ENCODE assay signal across 10 cellular contexts in genomic region chr1:33060579-33061083, GRCh38. TPM values are rescaled to one million over a fixed set of nuclear protein-coding genes. Genes with fewer than 3 reads are reported as not detected.
DNase-seq lines count a peak whose midpoint lies in the region; ATAC-seq, FAIRE-seq and TF ChIP-seq lines count a peak whose summit lies in the region.
"Had no signal": no experiment of that assay in that cellular context is flagged by ENCODE, and none has a peak within 500 bp of the region (broad histone marks: within the 10 kb centered on the region; RNA-seq: fewer than 3 reads in every experiment).

No MANE protein-coding gene starts in this region.

- H3K36me3 ChIP-seq in astrocyte (ENCODE audit: insufficient read depth, low read length) = no peaks in the 10 kb centered on the region
- H3K36me3 ChIP-seq in skeletal muscle satellite cell (ENCODE audit: insufficient read depth, low read length) = no peaks in the 10 kb centered on the region

- H3K4me3 Mint-ChIP-seq in HFFc6 (no peak overlapping the region), astrocyte (ENCODE audit: unreplicated experiment) (no peak overlapping the region)
- no peak overlapping the region for H3K4me3 Mint-ChIP-seq in activated naive CD4-positive, alpha-beta T cell treated with anti-CD3 and anti-CD28 coated beads, Interleukin-2, amount 10 ng/mL, durations not matched to agents 7 days and 5 days

- H3K4me2 ChIP-seq in astrocyte (ENCODE audit: low read length) (peak overlapping the region; percentile 54), skeletal muscle satellite cell (ENCODE audit: low read length) (no peak overlapping the region)

- FAIRE-seq in astrocyte (lab: Jason Lieb, UNC) = peak; percentile 55

- peaks cover 7% of the 10 kb centered on the region for H3K9me3 ChIP-seq in astrocyte (ENCODE audit: insufficient read depth, low read depth, low read length)
- peaks cover 19% of the 10 kb centered on the region for H3K9me3 ChIP-seq in skeletal muscle satellite cell (replicated peaks; ENCODE audit: low read length)

- H3K9ac ChIP-seq in astrocyte (ENCODE audit: low read length) = no peak overlapping the region
- H3K9ac ChIP-seq in skeletal muscle satellite cell (ENCODE audit: low read depth, low read length) = peak overlapping the region; percentile 5

- peak; percentile 84 to 98 for ATAC-seq in left cardiac atrium
- ATAC-seq: stimulated activated naive CD8-positive, alpha-beta T cell treated with anti-CD3 and anti-CD28 coated beads, Interleukin-15, Interleukin-2, amounts not matched to agents 100 U/mL and 50 U/mL, for 24 hours had no signal

- H3K27me3 ChIP-seq in astrocyte (ENCODE audit: insufficient read depth, low read length) = no peaks in the 10 kb centered on the region
- peaks cover 7% of the 10 kb centered on the region for H3K27me3 ChIP-seq in skeletal muscle satellite cell (ENCODE audit: control insufficient read depth, insufficient read depth, low read length)

- peak; percentile 79 for DNase-seq in HFFc6
- DNase-seq in astrocyte (ENCODE audit: low read depth) = peak; percentile 98
- DNase-seq in left cardiac atrium = peak; percentile 69
- no peak for DNase-seq in NCI-H146 (lab: John Stamatoyannopoulos, UW)
- no peak for DNase-seq in activated CD8-positive, alpha-beta memory T cell treated with anti-CD3 and anti-CD28 coated beads, Interleukin-2, amount 50 U/mL, for 4 hours
- no peak for DNase-seq in activated naive CD4-positive, alpha-beta T cell treated with anti-CD3 and anti-CD28 coated beads, Interleukin-2, amount 10 ng/mL, durations not matched to agents 7 days and 5 days
- DNase-seq in stimulated activated CD8-positive, alpha-beta memory T cell treated with anti-CD3 and anti-CD28 coated beads, Interleukin-4, amount 100 ng/mL, for 48 hours = no peak
- DNase-seq: H7; stimulated activated naive CD8-positive, alpha-beta T cell treated with anti-CD3 and anti-CD28 coated beads, Interleukin-15, Interleukin-2, amounts not matched to agents 100 U/mL and 50 U/mL, for 24 hours had no signal

- H2AFZ ChIP-seq in astrocyte (ENCODE audit: low read depth, low read length) = no peak overlapping the region

- H3K4me1 Mint-ChIP-seq in HFFc6 (ENCODE audit: low read depth) = peaks cover 12% of the 10 kb centered on the region
- H3K4me1 Mint-ChIP-seq in astrocyte (ENCODE audit: low read depth, unreplicated experiment) = peaks cover 12% of the 10 kb centered on the region
- no peaks in the 10 kb centered on the region for H3K4me1 Mint-ChIP-seq in activated naive CD4-positive, alpha-beta T cell treated with anti-CD3 and anti-CD28 coated beads, Interleukin-2, amount 10 ng/mL, durations not matched to agents 7 days and 5 days

- H3K4me3 ChIP-seq in astrocyte (ENCODE audit: insufficient read depth, low read depth, low read length) (no peak overlapping the region), skeletal muscle satellite cell (ENCODE audit: low read length) (no peak overlapping the region)

- H3K27ac ChIP-seq in astrocyte (ENCODE audit: low read depth, low read length) = peak overlapping the region; percentile 36

- H3K79me2 ChIP-seq in astrocyte (ENCODE audit: insufficient read depth, low read length) = no peaks in the 10 kb centered on the region

- H3K27me3 Mint-ChIP-seq in HFFc6 (ENCODE audit: insufficient read depth) (peaks cover 2% of the 10 kb centered on the region), astrocyte (ENCODE audit: low read depth, unreplicated experiment) (no peaks in the 10 kb centered on the region)
- H3K27me3 Mint-ChIP-seq in activated naive CD4-positive, alpha-beta T cell treated with anti-CD3 and anti-CD28 coated beads, Interleukin-2, amount 10 ng/mL, durations not matched to agents 7 days and 5 days = peaks cover 27% of the 10 kb centered on the region

- H3K27ac Mint-ChIP-seq in HFFc6 = no peak overlapping the region
- H3K27ac Mint-ChIP-seq in astrocyte (ENCODE audit: unreplicated experiment) = peak overlapping the region; percentile 87
- no peak overlapping the region for H3K27ac Mint-ChIP-seq in activated naive CD4-positive, alpha-beta T cell treated with anti-CD3 and anti-CD28 coated beads, Interleukin-2, amount 10 ng/mL, durations not matched to agents 7 days and 5 days

- TF ChIP-seq CTCF in HFFc6 (IDR thresholded peaks at IDR 0.05) = no peak
- no peak for TF ChIP-seq CTCF in astrocyte (IDR thresholded peaks at IDR 0.05; ENCODE audit: insufficient read depth, low read depth, low read length)

- intact Hi-C loops in left cardiac atrium (cut with DNase I) = no loop called here

- H3K36me3 Mint-ChIP-seq in HFFc6 (ENCODE audit: low read depth) (peaks cover 33% of the 10 kb centered on the region), astrocyte (ENCODE audit: low read depth, unreplicated experiment) (peaks cover 10% of the 10 kb centered on the region)
- peaks cover 8% of the 10 kb centered on the region for H3K36me3 Mint-ChIP-seq in activated naive CD4-positive, alpha-beta T cell treated with anti-CD3 and anti-CD28 coated beads, Interleukin-2, amount 10 ng/mL, durations not matched to agents 7 days and 5 days

- H3K9me3 Mint-ChIP-seq in HFFc6 = peaks cover 38% of the 10 kb centered on the region
- H3K9me3 Mint-ChIP-seq in astrocyte (ENCODE audit: unreplicated experiment) = peaks cover 44% of the 10 kb centered on the region
- H3K9me3 Mint-ChIP-seq in activated naive CD4-positive, alpha-beta T cell treated with anti-CD3 and anti-CD28 coated beads, Interleukin-2, amount 10 ng/mL, durations not matched to agents 7 days and 5 days = peaks cover 38% of the 10 kb centered on the region

- H3K4me1 ChIP-seq in astrocyte (ENCODE audit: insufficient read depth, low read length) (peaks cover 12% of the 10 kb centered on the region), skeletal muscle satellite cell (ENCODE audit: control insufficient read depth, insufficient read depth, low read length) (peaks cover 12% of the 10 kb centered on the region)

- H4K20me1 ChIP-seq in astrocyte (ENCODE audit: insufficient read depth, low read length) = no peaks in the 10 kb centered on the region

- CTCF ChIA-PET in activated naive CD4-positive, alpha-beta T cell treated with anti-CD3 and anti-CD28 coated beads, Interleukin-2, amount 10 ng/mL, durations not matched to agents 7 days and 5 days (lab: Charles Lee) = interaction anchor here (0.7 to 1.1 kb wide), 2 partner anchors 36 to 333 kb away, joined by 3 read pairs; no protein-coding TSS in a partner anchor

RNA-seq across cellular contexts. Expression of gene AZIN2, which starts 20.3 kb away (rescaled TPM):
- total RNA-seq in HFFc6 (2021; fragmentation: NEBNext Ultra II Directional; extraction: Animal tissue kit (Norgen Biotek cat#: 25700)) = 1 to 10 TPM; 2.4 to 3.7 (median 3.1) TPM
- total RNA-seq in astrocyte (10.1 and 15.6 TPM in 2 replicates), left cardiac atrium (1 to 10 TPM; 1.8 to 2.6 TPM)
- total RNA-seq in skeletal muscle satellite cell (2012; rRNA removed) = 4.1 and 7.0 TPM in 2 replicates

RNA-seq across cellular contexts. Expression of gene AK2, which starts 23.9 kb away (rescaled TPM):
- total RNA-seq in HFFc6 (2021; fragmentation: NEBNext Ultra II Directional; extraction: Animal tissue kit (Norgen Biotek cat#: 25700)) = 100 to 1,000 TPM; 160 to 173 (median 168) TPM
- 126 and 138 TPM in 2 replicates for total RNA-seq in astrocyte
- total RNA-seq in left cardiac atrium = 100 to 1,000 TPM; 121 to 142 TPM
- total RNA-seq in skeletal muscle satellite cell (2012; rRNA removed) = 224 and 288 TPM in 2 replicates

Comparison
In these comparisons a context has a peak if more than half of its experiments do, and no peak if none do; other contexts are left out.
1. DNase-seq: peak in HFFc6 (single experiment), astrocyte (single experiment) and left cardiac atrium (single experiment); none in NCI-H146 (single experiment), activated CD8-positive, alpha-beta memory T cell treated with anti-CD3 and anti-CD28 coated beads, Interleukin-2, amount 50 U/mL, for 4 hours (single experiment), activated naive CD4-positive, alpha-beta T cell treated with anti-CD3 and anti-CD28 coated beads, Interleukin-2, amount 10 ng/mL, durations not matched to agents 7 days and 5 days (single experiment) and stimulated activated CD8-positive, alpha-beta memory T cell treated with anti-CD3 and anti-CD28 coated beads, Interleukin-4, amount 100 ng/mL, for 48 hours (single experiment).